8 cellular contexts compared by ENCODE assay signal in genomic region chr20:1118336-1119127, GRCh38. TPM values are rescaled to one million over a fixed set of nuclear protein-coding genes. Genes with fewer than 3 reads are reported as not detected.
DNase-seq lines count a peak whose midpoint lies in the region; ATAC-seq and TF ChIP-seq lines count a peak whose summit lies in the region.

Gene PSMF1, plus strand, starts transcription at chr20:1118602. Its CDS starts 172 bp downstream, at chr20:1118774.

- no peaks in the 10 kb centered on the region for H3K9me3 ChIP-seq in adipocyte (ENCODE audit: control insufficient read depth, low read length)

- intact Hi-C loops in cardiac septum (cut with DNase I) = loop anchor here (2.0 to 10.0 kb wide), 2 partner anchors 96 to 348 kb away; partner anchors contain the start of gene NSFL1C

- no peaks in the 10 kb centered on the region for H3K27me3 ChIP-seq in adipocyte (replicated peaks; ENCODE audit: control insufficient read depth, insufficient read depth, low read length)

- ATAC-seq in HG02763 (IDR thresholded peaks at IDR 0.05; ENCODE audit: unreplicated experiment) = peak; percentile 92

- H3K27me3 Mint-ChIP-seq in type B pancreatic cell = no peaks in the 10 kb centered on the region

- no peaks in the 10 kb centered on the region for H3K9me3 Mint-ChIP-seq in type B pancreatic cell

- peaks cover 49% of the 10 kb centered on the region for H3K4me1 Mint-ChIP-seq in type B pancreatic cell (ENCODE audit: unreplicated experiment)

- TF ChIP-seq CTCF in GM12872 (IDR thresholded peaks at IDR 0.05; ENCODE audit: insufficient read depth, low read depth, low read length) (0 out of 3 replicates have a peak, but pooled peaks have one; percentile 10), type B pancreatic cell (conservative IDR thresholded peaks at IDR 0.05) (no peak)

- H3K4me1 ChIP-seq in adipocyte (ENCODE audit: control insufficient read depth, insufficient read depth, low read length) = peaks cover 51% of the 10 kb centered on the region

- peak within 1 kb of the TSS; percentile 72 for H3K27ac Mint-ChIP-seq in type B pancreatic cell

- H3K36me3 ChIP-seq in adipocyte (ENCODE audit: control insufficient read depth, insufficient read depth, low read length, severe bottlenecking) = no peaks in the 10 kb centered on the region

- H3K9ac ChIP-seq in adipocyte (ENCODE audit: low read length) = peak within 1 kb of the TSS; percentile 92

- DNase-seq in NCI-H1417 treated with DMSO at 0.1 percent for 48 hours (lab: John Stamatoyannopoulos, UW) (peak; percentile 80), SW480 (ENCODE audit: low spot score) (peak; percentile 91), adipocyte (ENCODE audit: low read depth) (peak; percentile 97), cardiac septum (ENCODE audit: low spot score) (peak; percentile 97), pons (ENCODE audit: low spot score) (peak; percentile 85), type B pancreatic cell (ENCODE audit: extremely low spot score, unreplicated experiment) (peak; percentile 96)

- H3K36me3 Mint-ChIP-seq in type B pancreatic cell = peaks cover 7% of the 10 kb centered on the region

- H3K4me3 Mint-ChIP-seq in type B pancreatic cell = peak within 1 kb of the TSS; percentile 94

- peak within 1 kb of the TSS; percentile 99 for H3K4me3 ChIP-seq in adipocyte (ENCODE audit: low read length)

RNA-seq across cellular contexts. Expression of gene PSMF1, which starts in this region (rescaled TPM):
- 119 TPM for total RNA-seq in cardiac septum
- 142 and 150 TPM in 2 replicates for total RNA-seq in type B pancreatic cell (ENCODE audit: low replicate concordance)

Comparison
In these comparisons a context has a peak if more than half of its experiments do, and no peak if none do; other contexts are left out.
1. Peak in every context shown above with its lines: DNase-seq, ATAC-seq and H3K4me3 ChIP-seq.